ENCODE assay signal across 9 cellular contexts in genomic region chr13:111202149-111202548, GRCh38.
DNase-seq lines count a peak whose midpoint lies in the region; ATAC-seq and TF ChIP-seq lines count a peak whose summit lies in the region.
"Had no signal": no experiment of that assay in that cellular context is flagged by ENCODE, and none has a peak within 500 bp of the region (broad histone marks: within the 10 kb centered on the region; RNA-seq: fewer than 3 reads in every experiment).

No MANE protein-coding gene starts in this region.

- dilution Hi-C loops in IMR-90 (cut with HindIII; ENCODE audit: low sequenced_read_pairs, unreplicated experiment) (no loop called here), mammary epithelial cell (cut with HindIII; ENCODE audit: low sequenced_read_pairs) (no loop called here)

- H3K56ac ChIP-seq in IMR-90 (ENCODE audit: extremely low read depth, insufficient read depth, low read length) = no peak overlapping the region

- no peak overlapping the region for H2AFZ ChIP-seq in IMR-90 (replicated peaks; ENCODE audit: low read length, poor library complexity)
- H2AFZ ChIP-seq in mammary epithelial cell (ENCODE audit: low read depth, low read length) = no peak overlapping the region

- no peak overlapping the region for H3K18ac ChIP-seq in IMR-90 (ENCODE audit: low read depth, low read length)

- peak overlapping the region; percentile 61 for H3K27ac ChIP-seq in CD4-positive, CD25-positive, alpha-beta regulatory T cell (ENCODE audit: insufficient read depth, low read length, poor library complexity, severe bottlenecking)
- H3K27ac ChIP-seq in IMR-90 (ENCODE audit: insufficient read depth, low read length) (peak overlapping the region; percentile 39; the same call in 1 of the 2 replicates), mammary epithelial cell (ENCODE audit: insufficient read depth, low read depth, low read length) (no peak overlapping the region)

- H2BK5ac ChIP-seq in IMR-90 (ENCODE audit: low read depth, low read length, poor library complexity, severe bottlenecking) = peak overlapping the region; percentile 3

- H3K27me3 ChIP-seq in CD4-positive, CD25-positive, alpha-beta regulatory T cell (ENCODE audit: control insufficient read depth, insufficient read depth, low read length) = no peaks in the 10 kb centered on the region
- H3K27me3 ChIP-seq in IMR-90 (ENCODE audit: control insufficient read depth, insufficient read depth, low read length) (no peaks in the 10 kb centered on the region), mammary epithelial cell (ENCODE audit: insufficient read depth, low read length) (no peaks in the 10 kb centered on the region)

- H3K4me3 Mint-ChIP-seq in CD4-positive, CD25-positive, alpha-beta regulatory T cell = peak overlapping the region; percentile 43 to 71 (median 54)
- no peak overlapping the region for H3K4me3 Mint-ChIP-seq in mesothelial cell of epicardium

- H3K36me3 Mint-ChIP-seq in CD4-positive, CD25-positive, alpha-beta regulatory T cell = peaks cover 24% of the 10 kb centered on the region
- H3K36me3 Mint-ChIP-seq in mesothelial cell of epicardium = peaks cover 20% of the 10 kb centered on the region

- H2AK5ac ChIP-seq in IMR-90 (ENCODE audit: low read depth, low read length) = peak overlapping the region; percentile 42; the same call in 1 of the 2 replicates

- no peak overlapping the region for H4K91ac ChIP-seq in IMR-90 (ENCODE audit: insufficient read depth, low read depth, low read length)

- peaks cover 11% of the 10 kb centered on the region for H3K36me3 ChIP-seq in CD4-positive, CD25-positive, alpha-beta regulatory T cell (ENCODE audit: control insufficient read depth, insufficient read depth, low read length)
- H3K36me3 ChIP-seq in IMR-90 (ENCODE audit: control insufficient read depth, insufficient read depth, low read length) (peaks cover 2% of the 10 kb centered on the region; the same call in 1 of the 2 replicates), mammary epithelial cell (ENCODE audit: insufficient read depth, low read length) (peaks cover 3% of the 10 kb centered on the region)

- H3K4ac ChIP-seq in IMR-90 (ENCODE audit: low read depth, low read length) = peak overlapping the region; percentile 43

- peaks cover 40% of the 10 kb centered on the region for H3K4me1 ChIP-seq in CD4-positive, CD25-positive, alpha-beta regulatory T cell (ENCODE audit: control insufficient read depth, insufficient read depth, low read length, poor library complexity, severe bottlenecking)
- H3K4me1 ChIP-seq in IMR-90 (ENCODE audit: control insufficient read depth, insufficient read depth, low read length) (peaks cover 18% of the 10 kb centered on the region), mammary epithelial cell (ENCODE audit: insufficient read depth, low read length) (peaks cover 8% of the 10 kb centered on the region)

- TF ChIP-seq CTCF in IMR-90 (conservative IDR thresholded peaks at IDR 0.05; ENCODE audit: low read depth, low read length) = no peak
- TF ChIP-seq CTCF in mesothelial cell of epicardium (IDR thresholded peaks at IDR 0.05; ENCODE audit: unreplicated experiment) = no peak
- TF ChIP-seq CTCF in mammary epithelial cell (conservative IDR thresholded peaks at IDR 0.05 in 1 of 2, IDR thresholded peaks at IDR 0.05 in 1 of 2; ENCODE audit: extremely low read depth in 1 of 2, insufficient read depth in 1 of 2, low read depth in 1 of 2, low read length in 2 of 2) = no peak

- H3K9me3 ChIP-seq in CD4-positive, CD25-positive, alpha-beta regulatory T cell (ENCODE audit: control insufficient read depth in 2 of 2, low read length in 2 of 2) = no peaks in the 10 kb centered on the region
- H3K9me3 ChIP-seq in IMR-90 (ENCODE audit: control insufficient read depth, insufficient read depth, low read length) (no peaks in the 10 kb centered on the region; the same call in 1 of the 2 replicates), mammary epithelial cell (replicated peaks; ENCODE audit: insufficient read depth, low read length) (no peaks in the 10 kb centered on the region)

- H3K9ac ChIP-seq in IMR-90 (ENCODE audit: low read depth, low read length) (no peak overlapping the region), mammary epithelial cell (ENCODE audit: insufficient read depth, low read length) (no peak overlapping the region)

- H3K27ac Mint-ChIP-seq in CD4-positive, CD25-positive, alpha-beta regulatory T cell = peak overlapping the region; percentile 38 to 93 (median 76)
- peak overlapping the region; percentile 99 for H3K27ac Mint-ChIP-seq in mesothelial cell of epicardium

- H3K27me3 Mint-ChIP-seq in CD4-positive, CD25-positive, alpha-beta regulatory T cell = no peaks in the 10 kb centered on the region
- no peaks in the 10 kb centered on the region for H3K27me3 Mint-ChIP-seq in mesothelial cell of epicardium (ENCODE audit: low read depth)

- WGBS in IMR-90 (ENCODE audit: extremely low coverage in 2 of 2, insufficient read length in 1 of 2), 2 experiments = no CpG with 5 or more reads among the region's 4 CpGs
- WGBS in mammary epithelial cell (ENCODE audit: low coverage, missing lambda C conversion rate) = 98% methylated on average over 4 of the region's 4 CpGs

- H3K23ac ChIP-seq in IMR-90 (ENCODE audit: low read depth, low read length) = no peak overlapping the region

- peaks cover 91% of the 10 kb centered on the region for H3K79me2 ChIP-seq in mammary epithelial cell (ENCODE audit: insufficient read depth, low read length)

- H3K4me1 Mint-ChIP-seq in CD4-positive, CD25-positive, alpha-beta regulatory T cell = peaks cover 41 to 76% (median 52%) of the 10 kb centered on the region in 4 donors
- peaks cover 49% of the 10 kb centered on the region for H3K4me1 Mint-ChIP-seq in mesothelial cell of epicardium

- H3K4me2 ChIP-seq in IMR-90 (ENCODE audit: low read depth, low read length) (no peak overlapping the region), mammary epithelial cell (ENCODE audit: insufficient read depth, low read depth, low read length) (no peak overlapping the region)

- POLR2A ChIA-PET in IMR-90 (lab: Charles Lee; ENCODE audit: unreplicated experiment) = interaction anchor here (0.6 kb wide), 1 partner anchor 9 kb away, joined by 4 read pairs; no protein-coding TSS in a partner anchor

- no peak overlapping the region for H2AK9ac ChIP-seq in IMR-90 (replicated peaks; ENCODE audit: low read depth, low read length, poor library complexity)

- intact Hi-C loops in IMR-90 (cut with micrococcal nuclease) (no loop called here), mammary epithelial cell (cut with micrococcal nuclease) (no loop called here)

- no peak for TF ChIP-seq RAD21 in IMR-90 (IDR thresholded peaks at IDR 0.05; ENCODE audit: low read length)

- no peak overlapping the region for H4K5ac ChIP-seq in IMR-90 (ENCODE audit: low read depth, low read length)

- peak overlapping the region in 1 of 2 experiments; percentile 22; a peak in 2 of 4 replicates for H4K8ac ChIP-seq in IMR-90 (ENCODE audit: low read depth in 2 of 2, low read length in 2 of 2)

- H2BK120ac ChIP-seq in IMR-90 (ENCODE audit: low read depth, low read length) = no peak overlapping the region

- peaks cover 41 to 87% of the 10 kb centered on the region in 2 experiments for H3K79me1 ChIP-seq in IMR-90 (ENCODE audit: low read depth in 1 of 2, low read length in 2 of 2)

- in situ Hi-C loops in IMR-90 (cut with MboI; ENCODE audit: low sequenced_read_pairs) (no loop called here), mammary epithelial cell (cut with MboI; ENCODE audit: low sequenced_read_pairs in 2 of 2) (loop anchor here (25.0 kb wide), 2 partner anchors 265 to 290 kb away; partner anchors contain the start of gene ANKRD10 (in 1 of the 2))

- H3K14ac ChIP-seq in IMR-90 (replicated peaks; ENCODE audit: low read depth, low read length) = peak overlapping the region; percentile 80; the same call in 1 of the 2 replicates

- ATAC-seq in CD4-positive, CD25-positive, alpha-beta regulatory T cell (ENCODE audit: low read depth in 2 of 2) = no peak
- ATAC-seq in IMR-90 (ENCODE audit: low read depth) (no peak), GM18498 (IDR thresholded peaks at IDR 0.05; ENCODE audit: unreplicated experiment) (no peak), HG03025 (IDR thresholded peaks at IDR 0.05; ENCODE audit: low FRiP score, unreplicated experiment) (no peak), HG03135 (IDR thresholded peaks at IDR 0.05; ENCODE audit: unreplicated experiment) (no peak)

- TF ChIP-seq POLR2A in IMR-90 (IDR thresholded peaks at IDR 0.05; ENCODE audit: low read depth, low read length) = no peak

- peaks cover 38% of the 10 kb centered on the region for H3K9me1 ChIP-seq in IMR-90 (ENCODE audit: insufficient read depth, low read length)

- H2BK20ac ChIP-seq in IMR-90 (ENCODE audit: low read depth, low read length) = peak overlapping the region; percentile 52; the same call in 1 of the 2 replicates

- H3K9me3 Mint-ChIP-seq in CD4-positive, CD25-positive, alpha-beta regulatory T cell = no peaks in the 10 kb centered on the region
- H3K9me3 Mint-ChIP-seq in mesothelial cell of epicardium = peaks cover 11% of the 10 kb centered on the region

- CTCF ChIA-PET in IMR-90 (lab: Yijun Ruan, JAX) (interaction anchor here (1.3 kb wide), 1 partner anchor 9 kb away, joined by 4 read pairs; no protein-coding TSS in a partner anchor), mammary epithelial cell (lab: Charles Lee; ENCODE audit: low non-redundant PET) (interaction anchor here (0.6 kb wide), 1 partner anchor 135 kb away, joined by 3 read pairs; no protein-coding TSS in a partner anchor)

- H3K4me3 ChIP-seq in CD4-positive, CD25-positive, alpha-beta regulatory T cell (ENCODE audit: low read depth, low read length) = no peak overlapping the region
- H3K4me3 ChIP-seq in IMR-90 (ENCODE audit: insufficient read depth, low read depth, low read length) = no peak overlapping the region
- no peak overlapping the region for H3K4me3 ChIP-seq in mammary epithelial cell (replicated peaks in 1 of 3; ENCODE audit: insufficient read depth in 1 of 3, low read depth in 2 of 3, low read length in 3 of 3)

- peaks cover 42% of the 10 kb centered on the region for H4K20me1 ChIP-seq in IMR-90 (ENCODE audit: insufficient read depth, low read length)
- H4K20me1 ChIP-seq in mammary epithelial cell (ENCODE audit: insufficient read depth, low read length) = peaks cover 3% of the 10 kb centered on the region

- no peak overlapping the region for H2BK15ac ChIP-seq in IMR-90 (ENCODE audit: low read depth, low read length)

- BruUV-seq in IMR-90 (replicated peaks; lab: Mats Ljungman, UMichigan) = no TSS peak
- no TSS peak for BruUV-seq in mammary epithelial cell (replicated peaks; lab: Mats Ljungman, UMichigan)

- DNase-seq in CD4-positive, CD25-positive, alpha-beta regulatory T cell = no peak
- DNase-seq in IMR-90 (no peak), cerebellar cortex (ENCODE audit: low spot score) (peak; percentile 84), mesothelial cell of epicardium (ENCODE audit: low spot score in 2 of 2, unreplicated experiment in 2 of 2) (no peak), mammary epithelial cell (no peak)
- DNase-seq: NCI-H526 had no signal

TF ChIP-seq in IMR-90, 13 proteins besides CTCF, POLR2A, EP300 and RAD21 (continues in another document):
- TF ChIP-seq BHLHE40 (IDR thresholded peaks at IDR 0.05; ENCODE audit: low read depth, low read length) (no peak), RCOR1 (IDR thresholded peaks at IDR 0.05; ENCODE audit: insufficient replicate concordance, low read length) (no peak), RFX5 (IDR thresholded peaks at IDR 0.05; ENCODE audit: low read depth, low read length) (no peak), NFE2L2 (IDR thresholded peaks at IDR 0.05; ENCODE audit: low read depth, low read length) (no peak)
